28 cellular contexts compared by ENCODE assay signal in the genomic region with DNA sequence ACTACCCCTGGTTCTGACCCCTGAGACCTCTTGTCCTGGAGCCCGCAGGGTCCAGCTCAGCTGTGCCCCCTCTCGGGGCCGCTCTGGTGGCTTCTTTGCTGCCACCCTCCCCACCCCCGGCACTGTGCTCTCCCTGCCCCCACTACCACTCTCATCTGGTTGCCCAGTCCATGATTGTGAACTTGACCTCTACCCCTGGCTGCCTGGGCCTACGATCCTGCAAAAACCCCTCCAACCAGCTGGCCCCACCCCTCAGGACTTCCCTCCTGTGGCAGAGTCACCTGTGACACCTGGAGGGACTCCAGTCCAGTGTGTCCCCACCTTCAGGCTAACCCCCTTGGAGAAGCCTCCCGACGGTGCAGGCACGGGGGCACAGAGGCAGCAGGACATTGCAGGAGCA.
"Had no signal": no experiment of that assay in that cellular context is flagged by ENCODE, and none has a peak within 500 bp of the region (broad histone marks: within the 10 kb centered on the region; RNA-seq: fewer than 3 reads in every experiment).

No MANE protein-coding gene starts in this region.

- H3K4me3 ChIP-seq: colonic mucosa, gastrocnemius medialis, ovary, smooth muscle cell, suprapubic skin, transverse colon, upper lobe of right lung, uterus had no signal

- H3K4me1 ChIP-seq: colonic mucosa, gastrocnemius medialis, suprapubic skin, transverse colon, upper lobe of right lung had no signal

- FAIRE-seq: kidney had no signal

- DNase-seq: colonic mucosa; effector CD8-positive, alpha-beta T cell; endodermal cell; foreskin fibroblast; gastrocnemius medialis; head of caudate nucleus; kidney; mammary epithelial cell; naive thymus-derived CD8-positive, alpha-beta T cell; nephron progenitor cell; occipital lobe; ovary; retina; stimulated activated CD4-positive, alpha-beta T cell treated with anti-CD3 and anti-CD28 coated beads, Interleukin-12 subunit alpha, Interleukin-12 subunit beta, amount 100 ng/mL, for 4 hours; stimulated activated CD4-positive, alpha-beta T cell treated with anti-CD3 and anti-CD28 coated beads, Interleukin-1b, Interleukin-23, amount 100 ng/mL, for 48 hours; stimulated activated CD4-positive, alpha-beta T cell treated with anti-CD3 and anti-CD28 coated beads, Interleukin-4, amount 100 ng/mL, for 1 hour; stimulated activated CD8-positive, alpha-beta memory T cell treated with anti-CD3 and anti-CD28 coated beads, Interleukin-4, amount 100 ng/mL, for 48 hours; stimulated activated naive CD4-positive, alpha-beta T cell; stimulated activated naive CD8-positive, alpha-beta T cell treated with anti-CD3 and anti-CD28 coated beads, Interleukin-15, amount 100 ng/mL, for 72 hours; transverse colon; upper lobe of right lung; uterus had no signal

- ATAC-seq: esophagus mucosa; gastrocnemius medialis; left lobe of liver; naive thymus-derived CD8-positive, alpha-beta T cell; sciatic nerve; upper lobe of right lung had no signal

- H3K27ac ChIP-seq: colonic mucosa, epithelial cell of prostate, gastrocnemius medialis, ovary, suprapubic skin, transverse colon, upper lobe of right lung, uterus had no signal

- H3K36me3 ChIP-seq: colonic mucosa, gastrocnemius medialis, ovary, suprapubic skin, transverse colon, upper lobe of right lung, uterus had no signal

- H3K4me2 ChIP-seq: smooth muscle cell had no signal

- H3K9me3 ChIP-seq: colonic mucosa, gastrocnemius medialis, ovary, suprapubic skin, transverse colon, upper lobe of right lung, uterus had no signal

- H3K27me3 ChIP-seq: colonic mucosa, gastrocnemius medialis, ovary, suprapubic skin, transverse colon, upper lobe of right lung, uterus had no signal
